Comparison of ENCODE assay signal across 25 cellular contexts in genomic region chr2:105718846-105719432, GRCh38.
"Had no signal": no experiment of that assay in that cellular context is flagged by ENCODE, and none has a peak within 500 bp of the region (broad histone marks: within the 10 kb centered on the region; RNA-seq: fewer than 3 reads in every experiment).

No MANE protein-coding gene starts in this region.

- ATAC-seq: activated T-cell treated with anti-CD3 and anti-CD28 coated beads, Interleukin-2, amount 50 U/mL, for 72 hours; gastrocnemius medialis; left cardiac atrium; pancreas; right cardiac atrium had no signal

- H3K9me3 Mint-ChIP-seq: activated B cell treated with CpG ODN at 0.5 μM for 24 hours; activated CD4-positive, alpha-beta memory T cell treated with anti-CD3 and anti-CD28 coated beads for 36 hours; activated naive CD4-positive, alpha-beta T cell treated with anti-CD3 and anti-CD28 coated beads for 36 hours; activated naive CD8-positive, alpha-beta T cell treated with anti-CD3 and anti-CD28 coated beads, Interleukin-2, amount 10 ng/mL, durations not matched to agents 7 days and 5 days; activated T-cell treated with anti-CD3 and anti-CD28 coated beads, Interleukin-2, amount 50 U/mL, for 72 hours; nephron; T-helper 2 cell treated with Interferon-gamma antibody and Interleukin-4, amounts not matched to agents 5 μg/mL and 100 μg/mL, for 36 hours had no signal

- DNase-seq: activated B cell treated with CpG ODN at 0.5 μM for 24 hours; activated CD4-positive, alpha-beta memory T cell treated with anti-CD3 and anti-CD28 coated beads for 36 hours; activated CD4-positive, alpha-beta T cell treated with anti-CD3 and anti-CD28 coated beads for 4 hours; activated effector memory CD4-positive, alpha-beta T cell treated with Interleukin-2 at 50 U/mL for 16 hours; activated naive CD4-positive, alpha-beta T cell treated with anti-CD3 and anti-CD28 coated beads for 36 hours; activated naive CD8-positive, alpha-beta T cell treated with anti-CD3 and anti-CD28 coated beads, Interleukin-2, amount 10 ng/mL, durations not matched to agents 7 days and 5 days; activated T-cell treated with anti-CD3 and anti-CD28 coated beads, Interleukin-2, amount 50 U/mL, for 72 hours; amniotic stem cell; colonic mucosa; esophagus squamous epithelium; gastrocnemius medialis; left cardiac atrium; pancreas; right cardiac atrium; stimulated activated CD4-positive, alpha-beta T cell treated with anti-CD3 and anti-CD28 coated beads, Interleukin-1b, Interleukin-23, amount 100 ng/mL, for 48 hours; transverse colon; uterus had no signal

- H3K36me3 Mint-ChIP-seq: activated CD4-positive, alpha-beta memory T cell treated with anti-CD3 and anti-CD28 coated beads for 36 hours; activated naive CD8-positive, alpha-beta T cell treated with anti-CD3 and anti-CD28 coated beads, Interleukin-2, amount 10 ng/mL, durations not matched to agents 7 days and 5 days had no signal

- H3K36me3 ChIP-seq: colonic mucosa, esophagus squamous epithelium, gastrocnemius medialis, neutrophil, pancreas, transverse colon, uterus had no signal

- H3K4me3 Mint-ChIP-seq: activated B cell treated with CpG ODN at 0.5 μM for 24 hours; activated CD4-positive, alpha-beta memory T cell treated with anti-CD3 and anti-CD28 coated beads for 36 hours; activated naive CD4-positive, alpha-beta T cell treated with anti-CD3 and anti-CD28 coated beads for 36 hours; activated naive CD8-positive, alpha-beta T cell treated with anti-CD3 and anti-CD28 coated beads, Interleukin-2, amount 10 ng/mL, durations not matched to agents 7 days and 5 days; activated T-cell treated with anti-CD3 and anti-CD28 coated beads, Interleukin-2, amount 50 U/mL, for 72 hours; memory B cell; nephron; T-helper 2 cell treated with Interferon-gamma antibody and Interleukin-4, amounts not matched to agents 5 μg/mL and 100 μg/mL, for 36 hours had no signal

- FAIRE-seq: bronchial epithelial cell, islet of Langerhans, pancreas had no signal

- H3K4me1 ChIP-seq: colonic mucosa, esophagus squamous epithelium, gastrocnemius medialis, pancreas, uterus had no signal

- H3K27ac ChIP-seq: colonic mucosa, dorsolateral prefrontal cortex, esophagus squamous epithelium, gastrocnemius medialis, neutrophil, pancreas, skin epidermis, transverse colon, uterus had no signal

- H3K4me3 ChIP-seq: colonic mucosa, dorsolateral prefrontal cortex, esophagus squamous epithelium, gastrocnemius medialis, pancreas, skin epidermis, transverse colon, uterus had no signal

- H3K27ac Mint-ChIP-seq: activated B cell treated with CpG ODN at 0.5 μM for 24 hours; activated CD4-positive, alpha-beta memory T cell treated with anti-CD3 and anti-CD28 coated beads for 36 hours; activated naive CD4-positive, alpha-beta T cell treated with anti-CD3 and anti-CD28 coated beads for 36 hours; activated naive CD8-positive, alpha-beta T cell treated with anti-CD3 and anti-CD28 coated beads, Interleukin-2, amount 10 ng/mL, durations not matched to agents 7 days and 5 days; activated T-cell treated with anti-CD3 and anti-CD28 coated beads, Interleukin-2, amount 50 U/mL, for 72 hours; memory B cell; nephron; T-helper 2 cell treated with Interferon-gamma antibody and Interleukin-4, amounts not matched to agents 5 μg/mL and 100 μg/mL, for 36 hours had no signal

- H3K9me3 ChIP-seq: colonic mucosa, esophagus squamous epithelium, gastrocnemius medialis, neutrophil, pancreas, transverse colon, uterus had no signal

- H3K27me3 ChIP-seq: colonic mucosa, dorsolateral prefrontal cortex, esophagus squamous epithelium, gastrocnemius medialis, pancreas, transverse colon, uterus had no signal
